In the genomic region with DNA sequence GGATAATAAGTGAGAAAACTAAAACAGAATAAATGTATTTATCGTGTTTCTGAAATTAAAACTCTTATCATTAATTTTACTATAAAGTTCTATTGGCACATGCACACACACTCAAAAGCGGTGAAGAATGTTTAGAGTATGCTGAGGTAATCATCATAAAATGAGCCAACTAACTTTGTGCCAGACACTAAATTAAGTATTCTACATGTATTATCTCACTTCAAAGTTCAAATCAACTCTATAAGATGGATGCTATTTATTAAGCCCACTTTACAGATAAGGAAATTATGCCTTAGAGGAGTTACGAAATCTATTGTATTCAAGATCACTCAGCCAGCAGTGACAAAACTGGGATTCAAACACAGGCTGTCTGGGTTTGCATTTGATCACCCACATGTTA, we compare ENCODE assay signal across 13 cellular contexts. TPM values are rescaled to one million over a fixed set of nuclear protein-coding genes. Genes with fewer than 3 reads are reported as not detected.
A peak's percentile ranks its signal among the peaks of the same experiment; 100 is the strongest.
DNase-seq lines count a peak whose midpoint lies in the region; TF ChIP-seq lines count a peak whose summit lies in the region.
"Had no signal": no experiment of that assay in that cellular context is flagged by ENCODE, and none has a peak within 500 bp of the region (broad histone marks: within the 10 kb centered on the region; RNA-seq: fewer than 3 reads in every experiment).

No MANE protein-coding gene starts in this region.

- no peaks in the 10 kb centered on the region for H3K27me3 Mint-ChIP-seq in CD4-positive, alpha-beta memory T cell

- DNase-seq in amniotic epithelial cell (ENCODE audit: low read depth) = peak; percentile 17
- DNase-seq in fibroblast of pulmonary artery (ENCODE audit: low read depth) = peak; percentile 28
- DNase-seq in esophagus muscularis mucosa (ENCODE audit: extremely low spot score) = no peak
- DNase-seq in kidney tubule cell (ENCODE audit: low spot score) = no peak
- DNase-seq in CD4-positive, alpha-beta memory T cell = no peak
- DNase-seq: C1 segment of cervical spinal cord; Caco-2; CD8-positive, alpha-beta T cell; DMS153; DND-41; GOT3 had no signal

- no peak overlapping the region for H3K27ac Mint-ChIP-seq in CD4-positive, alpha-beta memory T cell
- H3K27ac Mint-ChIP-seq: CD8-positive, alpha-beta T cell had no signal

- no peak for TF ChIP-seq CTCF in HEK293 (tag by site-specific recombination; IDR thresholded peaks at IDR 0.05)
- no peak for TF ChIP-seq CTCF in fibroblast of pulmonary artery (IDR thresholded peaks at IDR 0.05; ENCODE audit: low read length, missing control alignments)
- TF ChIP-seq CTCF in esophagus muscularis mucosa (IDR thresholded peaks at IDR 0.05) = no peak

- peaks cover 10 to 61% of the 10 kb centered on the region in 2 experiments for H3K36me3 ChIP-seq in HEK293 (ENCODE audit: control insufficient read depth in 2 of 2, insufficient read depth in 1 of 2, low read length in 2 of 2)
- peaks cover 5 to 40% (median 25%) of the 10 kb centered on the region in 4 donors for H3K36me3 ChIP-seq in esophagus muscularis mucosa
- no peaks in the 10 kb centered on the region for H3K36me3 ChIP-seq in CD4-positive, alpha-beta memory T cell (ENCODE audit: insufficient read depth, low read length)

- peaks cover 30 to 35% of the 10 kb centered on the region in 2 donors for H3K36me3 Mint-ChIP-seq in CD4-positive, alpha-beta memory T cell

- H3K9me3 Mint-ChIP-seq in CD4-positive, alpha-beta memory T cell = no peaks in the 10 kb centered on the region
- H3K9me3 Mint-ChIP-seq: CD8-positive, alpha-beta T cell had no signal

- H3K4me3 Mint-ChIP-seq in CD4-positive, alpha-beta memory T cell = no peak overlapping the region
- H3K4me3 Mint-ChIP-seq: CD8-positive, alpha-beta T cell had no signal

- POLR2A ChIA-PET in HEK293 (lab: Yijun Ruan, JAX) = no interaction called here
- POLR2A ChIA-PET in CD4-positive, alpha-beta memory T cell (lab: Charles Lee; ENCODE audit: partially characterized antibody) = no interaction called here

- WGBS in esophagus muscularis mucosa = 79% methylated on average over 3 of the region's 3 CpGs

- no peak for TF ChIP-seq POLR2A in esophagus muscularis mucosa (IDR thresholded peaks at IDR 0.05; ENCODE audit: low read depth)

- H3K4me3 ChIP-seq in HEK293 (ENCODE audit: low read depth, low read length) = no peak overlapping the region
- H3K4me3 ChIP-seq in fibroblast of pulmonary artery (replicated peaks; ENCODE audit: low read depth, low read length) = no peak overlapping the region
- no peak overlapping the region for H3K4me3 ChIP-seq in esophagus muscularis mucosa
- no peak overlapping the region for H3K4me3 ChIP-seq in CD4-positive, alpha-beta memory T cell (ENCODE audit: low read length in 2 of 2)
- H3K4me3 ChIP-seq: HAP-1 had no signal

- peaks cover 0 to 5% (median 3%) of the 10 kb centered on the region in 4 donors for H3K4me1 Mint-ChIP-seq in CD4-positive, alpha-beta memory T cell

- H3K9me3 ChIP-seq in HEK293 (ENCODE audit: control insufficient read depth, insufficient read depth, low read depth, low read length) = no peaks in the 10 kb centered on the region
- no peaks in the 10 kb centered on the region for H3K9me3 ChIP-seq in esophagus muscularis mucosa
- no peaks in the 10 kb centered on the region for H3K9me3 ChIP-seq in CD4-positive, alpha-beta memory T cell (ENCODE audit: control insufficient read depth in 1 of 2, low read length in 2 of 2)
- H3K9me3 ChIP-seq: Caco-2, HAP-1 had no signal

- H3K27ac ChIP-seq in HEK293 (ENCODE audit: extremely low read depth, low read depth, low read length) (no peak overlapping the region), esophagus muscularis mucosa (replicated peaks in 1 of 4) (no peak overlapping the region)
- no peak overlapping the region for H3K27ac ChIP-seq in CD4-positive, alpha-beta memory T cell (ENCODE audit: low read depth, low read length)

- CTCF ChIA-PET in HEK293 (lab: Yijun Ruan, JAX) = interaction anchor here (0.7 kb wide), 1 partner anchor 20 kb away, joined by 3 read pairs; no protein-coding TSS in a partner anchor
- CTCF ChIA-PET in CD4-positive, alpha-beta memory T cell (lab: Charles Lee; ENCODE audit: partially characterized antibody) = no interaction called here

- H3K27me3 ChIP-seq in esophagus muscularis mucosa = no peaks in the 10 kb centered on the region
- H3K27me3 ChIP-seq in CD4-positive, alpha-beta memory T cell (ENCODE audit: insufficient read depth, low read length) = no peaks in the 10 kb centered on the region

- no peaks in the 10 kb centered on the region for H3K4me1 ChIP-seq in HEK293 (ENCODE audit: control insufficient read depth, insufficient read depth, low read length)
- H3K4me1 ChIP-seq in esophagus muscularis mucosa = peaks cover 0 to 3% (median 2%) of the 10 kb centered on the region in 4 donors
- H3K4me1 ChIP-seq in CD4-positive, alpha-beta memory T cell (ENCODE audit: insufficient read depth, low read length) = no peaks in the 10 kb centered on the region
- H3K4me1 ChIP-seq: Caco-2 had no signal

- no peak for TF ChIP-seq EP300 in esophagus muscularis mucosa (IDR thresholded peaks at IDR 0.05)

- intact Hi-C loops in esophagus muscularis mucosa (cut with DNase I) = no loop called here
- intact Hi-C loops in CD4-positive, alpha-beta memory T cell (cut with micrococcal nuclease) = no loop called here

TF ChIP-seq in HEK293, 187 proteins besides CTCF, POLR2A, EP300 and RAD21 (continues in another document):
- TF ChIP-seq ZNF292 (tag by site-specific recombination; IDR thresholded peaks at IDR 0.05; ENCODE audit: borderline replicate concordance, low read depth) (no peak), ZBTB11 (tag by site-specific recombination; conservative IDR thresholded peaks at IDR 0.05; ENCODE audit: low read depth) (no peak), ZNF707 (tag by site-specific recombination; IDR thresholded peaks at IDR 0.05) (no peak), ZNF623 (tag by site-specific recombination; IDR thresholded peaks at IDR 0.05) (no peak), IKZF3 (tag by site-specific recombination; IDR thresholded peaks at IDR 0.05) (no peak), ZNF843 (tag by site-specific recombination; IDR thresholded peaks at IDR 0.05) (peak; percentile 51; the same call in 1 of the 2 replicates), ZNF560 (tag by site-specific recombination; IDR thresholded peaks at IDR 0.05; ENCODE audit: borderline replicate concordance) (no peak), ZNF335 (tag by site-specific recombination; conservative IDR thresholded peaks at IDR 0.05) (peak; percentile 30; the same call in 1 of the 2 replicates), ZNF624 (tag by site-specific recombination; IDR thresholded peaks at IDR 0.05) (no peak)
- TF ChIP-seq, protein P1, sequence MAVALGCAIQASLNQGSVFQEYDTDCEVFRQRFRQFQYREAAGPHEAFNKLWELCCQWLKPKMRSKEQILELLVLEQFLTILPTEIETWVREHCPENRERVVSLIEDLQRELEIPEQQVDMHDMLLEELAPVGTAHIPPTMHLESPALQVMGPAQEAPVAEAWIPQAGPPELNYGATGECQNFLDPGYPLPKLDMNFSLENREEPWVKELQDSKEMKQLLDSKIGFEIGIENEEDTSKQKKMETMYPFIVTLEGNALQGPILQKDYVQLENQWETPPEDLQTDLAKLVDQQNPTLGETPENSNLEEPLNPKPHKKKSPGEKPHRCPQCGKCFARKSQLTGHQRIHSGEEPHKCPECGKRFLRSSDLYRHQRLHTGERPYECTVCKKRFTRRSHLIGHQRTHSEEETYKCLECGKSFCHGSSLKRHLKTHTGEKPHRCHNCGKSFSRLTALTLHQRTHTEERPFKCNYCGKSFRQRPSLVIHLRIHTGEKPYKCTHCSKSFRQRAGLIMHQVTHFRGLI (tag by site-specific recombination; IDR thresholded peaks at IDR 0.05) = no peak
- TF ChIP-seq, protein P2, sequence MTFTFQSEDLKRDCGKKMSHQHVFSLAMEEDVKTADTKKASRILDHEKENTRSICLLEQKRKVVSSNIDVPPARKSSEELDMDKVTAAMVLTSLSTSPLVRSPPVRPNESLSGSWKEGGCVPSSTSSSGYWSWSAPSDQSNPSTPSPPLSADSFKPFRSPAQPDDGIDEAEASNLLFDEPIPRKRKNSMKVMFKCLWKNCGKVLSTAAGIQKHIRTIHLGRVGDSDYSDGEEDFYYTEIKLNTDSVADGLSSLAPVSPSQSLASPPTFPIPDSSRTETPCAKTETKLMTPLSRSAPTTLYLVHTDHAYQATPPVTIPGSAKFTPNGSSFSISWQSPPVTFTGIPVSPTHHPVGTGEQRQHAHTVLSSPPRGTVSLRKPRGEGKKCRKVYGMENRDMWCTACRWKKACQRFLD (tag by site-specific recombination; IDR thresholded peaks at IDR 0.05) = no peak

RNA-seq across cellular contexts. Expression of gene OLA1, which starts 25.0 kb away (rescaled TPM):
- total RNA-seq in esophagus muscularis mucosa = 10 to 100 TPM; 54.2 to 62.7 (median 60.1) TPM
- total RNA-seq in CD4-positive, alpha-beta memory T cell = 10 to 100 TPM; 31.1 to 31.2 TPM
- 10 to 100 TPM; 56.6 to 77.1 TPM for polyA plus RNA-seq in CD4-positive, alpha-beta memory T cell

Comparison
In these comparisons a context has a peak if more than half of its experiments do, and no peak if none do; other contexts are left out.
1. DNase-seq: peak in amniotic epithelial cell (single experiment) and fibroblast of pulmonary artery (single experiment); none in esophagus muscularis mucosa (single experiment), kidney tubule cell (single experiment) and CD4-positive, alpha-beta memory T cell (0 of 5).